ENCODE assay signal across 18 cellular contexts in genomic region chr3:168416446-168416845, GRCh38.
"Had no signal": no experiment of that assay in that cellular context is flagged by ENCODE, and none has a peak within 500 bp of the region (broad histone marks: within the 10 kb centered on the region; RNA-seq: fewer than 3 reads in every experiment).

No MANE protein-coding gene starts in this region.

- H3K4me3 Mint-ChIP-seq: memory B cell; naive thymus-derived CD4-positive, alpha-beta T cell; stimulated activated naive CD8-positive, alpha-beta T cell treated with anti-CD3 and anti-CD28 coated beads, Interleukin-15, amount 100 ng/mL, for 72 hours had no signal

- H3K27me3 Mint-ChIP-seq: naive thymus-derived CD4-positive, alpha-beta T cell; stimulated activated naive CD8-positive, alpha-beta T cell treated with anti-CD3 and anti-CD28 coated beads, Interleukin-15, amount 100 ng/mL, for 72 hours had no signal

- H3K36me3 ChIP-seq: pancreas, right lobe of liver, suprapubic skin, transverse colon had no signal

- H3K27ac ChIP-seq: dorsolateral prefrontal cortex, pancreas, right lobe of liver, suprapubic skin, transverse colon had no signal

- H3K27ac Mint-ChIP-seq: memory B cell; naive thymus-derived CD4-positive, alpha-beta T cell; stimulated activated naive CD8-positive, alpha-beta T cell treated with anti-CD3 and anti-CD28 coated beads, Interleukin-15, amount 100 ng/mL, for 72 hours had no signal

- H3K36me3 Mint-ChIP-seq: memory B cell; naive thymus-derived CD4-positive, alpha-beta T cell had no signal

- H3K9me3 ChIP-seq: pancreas, right lobe of liver, suprapubic skin, transverse colon had no signal

- H3K27me3 ChIP-seq: dorsolateral prefrontal cortex, pancreas, right lobe of liver, suprapubic skin, transverse colon had no signal

- H3K4me1 Mint-ChIP-seq: memory B cell; naive thymus-derived CD4-positive, alpha-beta T cell; stimulated activated naive CD8-positive, alpha-beta T cell treated with anti-CD3 and anti-CD28 coated beads, Interleukin-15, amount 100 ng/mL, for 72 hours had no signal

- DNase-seq: dorsolateral prefrontal cortex; effector CD4-positive, alpha-beta T cell; midbrain; naive thymus-derived CD4-positive, alpha-beta T cell; pancreas; right lobe of liver; small intestine; stimulated activated CD4-positive, alpha-beta T cell treated with anti-CD3 and anti-CD28 coated beads, Interleukin-12 subunit alpha, Interleukin-12 subunit beta, amount 100 ng/mL, for 4 hours; stimulated activated CD4-positive, alpha-beta T cell treated with anti-CD3 and anti-CD28 coated beads, Interleukin-1b, Interleukin-23, amount 100 ng/mL, for 48 hours; stimulated activated CD4-positive, alpha-beta T cell treated with anti-CD3 and anti-CD28 coated beads, Interleukin-4, amount 100 ng/mL, for 1 hour; stimulated activated CD8-positive, alpha-beta memory T cell treated with anti-CD3 and anti-CD28 coated beads, Interleukin-4, amount 100 ng/mL, for 48 hours; stimulated activated naive CD4-positive, alpha-beta T cell; stimulated activated naive CD8-positive, alpha-beta T cell treated with anti-CD3 and anti-CD28 coated beads, Interleukin-15, amount 100 ng/mL, for 72 hours; transverse colon had no signal

- H3K9me3 Mint-ChIP-seq: stimulated activated naive CD8-positive, alpha-beta T cell treated with anti-CD3 and anti-CD28 coated beads, Interleukin-15, amount 100 ng/mL, for 72 hours had no signal

- H3K4me3 ChIP-seq: dorsolateral prefrontal cortex, lung, pancreas, right lobe of liver, suprapubic skin, transverse colon had no signal

- H3K4me1 ChIP-seq: pancreas, right lobe of liver, suprapubic skin, transverse colon had no signal

- ATAC-seq: left lobe of liver; naive thymus-derived CD4-positive, alpha-beta T cell; right lobe of liver; stimulated activated naive CD8-positive, alpha-beta T cell treated with anti-CD3 and anti-CD28 coated beads, Interleukin-15, amount 100 ng/mL, for 72 hours had no signal
